Comparison of ENCODE assay signal across 8 cellular contexts in genomic region chr1:240976685-240977084, GRCh38.
"Had no signal": no experiment of that assay in that cellular context is flagged by ENCODE, and none has a peak within 500 bp of the region (broad histone marks: within the 10 kb centered on the region; RNA-seq: fewer than 3 reads in every experiment).

No MANE protein-coding gene starts in this region.

- ATAC-seq: GM12878 had no signal

- H3K4me3 ChIP-seq: GM12878 had no signal

- DNase-seq: GDM1, GF-D8 had no signal

- FAIRE-seq: G401.6, GM12878, GM12891, GM12892, GM18507, GM19239 had no signal
